Comparison of ENCODE assay signal across 9 cellular contexts in the genomic region with DNA sequence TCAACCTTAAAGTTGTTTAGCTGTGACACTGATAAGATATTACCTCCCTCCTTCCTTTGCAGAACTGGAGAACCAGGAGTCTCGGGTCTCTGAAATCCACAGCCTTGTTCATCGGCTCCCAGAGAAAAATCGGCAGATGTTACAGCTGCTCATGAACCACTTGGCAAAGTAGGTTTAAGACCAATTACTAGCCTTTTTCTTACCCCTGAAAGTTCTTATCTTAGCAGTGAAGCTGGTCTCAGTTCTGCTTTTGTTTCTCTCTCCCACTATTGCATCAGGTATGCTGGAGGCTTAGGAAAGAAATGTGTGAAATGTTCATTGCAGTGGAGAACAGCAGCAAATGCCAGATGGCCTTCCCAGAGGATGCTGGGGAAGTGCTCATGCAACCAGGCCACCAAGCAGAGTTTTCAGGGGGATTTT.
DNase-seq lines count a peak whose midpoint lies in the region; ATAC-seq and TF ChIP-seq lines count a peak whose summit lies in the region.
"Had no signal": no experiment of that assay in that cellular context is flagged by ENCODE, and none has a peak within 500 bp of the region (broad histone marks: within the 10 kb centered on the region; RNA-seq: fewer than 3 reads in every experiment).

No MANE protein-coding gene starts in this region.

- H3K4me3 Mint-ChIP-seq in WTC11, result no peak overlapping the region

- H3K4me3 ChIP-seq in upper lobe of right lung, result no peak overlapping the region

- H3K27ac Mint-ChIP-seq in WTC11, result no peak overlapping the region
- H3K27ac Mint-ChIP-seq: IgD-negative memory B cell had no signal

- H3K9me3 ChIP-seq in upper lobe of right lung, result no peaks in the 10 kb centered on the region

- peaks cover 28% of the 10 kb centered on the region for H3K4me1 ChIP-seq in upper lobe of right lung

- TF ChIP-seq CTCF in upper lobe of right lung (IDR thresholded peaks at IDR 0.05) (no peak), WTC11 (IDR thresholded peaks at IDR 0.05) (no peak)

- POLR2A ChIA-PET in WTC11 (lab: Charles Lee), result no interaction called here

- no peaks in the 10 kb centered on the region for H3K36me3 ChIP-seq in upper lobe of right lung

- H3K36me3 Mint-ChIP-seq in WTC11, result peaks cover 24% of the 10 kb centered on the region

- H3K9me3 Mint-ChIP-seq in WTC11, result no peaks in the 10 kb centered on the region
- H3K9me3 Mint-ChIP-seq: IgD-negative memory B cell had no signal

- no peaks in the 10 kb centered on the region for H3K27me3 Mint-ChIP-seq in WTC11 (ENCODE audit: low read depth)
- H3K27me3 Mint-ChIP-seq: IgD-negative memory B cell had no signal

- ATAC-seq in left ventricle myocardium superior (peak; percentile 9), Right ventricle myocardium inferior (no peak), HG03025 (IDR thresholded peaks at IDR 0.05; ENCODE audit: low FRiP score, unreplicated experiment) (peak; percentile 49), upper lobe of right lung (peak; percentile 52), WTC11 (no peak)

- H3K27ac ChIP-seq in upper lobe of right lung, result no peak overlapping the region

- peaks cover 34% of the 10 kb centered on the region for H3K4me1 Mint-ChIP-seq in WTC11

- CTCF ChIA-PET in WTC11 (lab: Charles Lee), result no interaction called here

- H3K27me3 ChIP-seq in upper lobe of right lung, result no peaks in the 10 kb centered on the region

- DNase-seq in left ventricle myocardium superior (no peak), Right ventricle myocardium inferior (ENCODE audit: missing footprints) (no peak), OCI-M1 (lab: John Stamatoyannopoulos, UW) (peak; percentile 93), upper lobe of right lung (no peak), iPS-NIHi7 (ENCODE audit: extremely low spot score) (no peak), hepatic stellate cell (ENCODE audit: low spot score) (no peak), WTC11 (ENCODE audit: low spot score) (no peak)

- intact Hi-C loops in left ventricle myocardium superior (cut with micrococcal nuclease), result no loop called here
- intact Hi-C loops in Right ventricle myocardium inferior (cut with DNase I), result no loop called here
- intact Hi-C loops in upper lobe of right lung (cut with DNase I), result no loop called here

TF ChIP-seq in WTC11, 78 proteins besides CTCF, POLR2A, EP300 and RAD21:
- TF ChIP-seq, protein P1, sequence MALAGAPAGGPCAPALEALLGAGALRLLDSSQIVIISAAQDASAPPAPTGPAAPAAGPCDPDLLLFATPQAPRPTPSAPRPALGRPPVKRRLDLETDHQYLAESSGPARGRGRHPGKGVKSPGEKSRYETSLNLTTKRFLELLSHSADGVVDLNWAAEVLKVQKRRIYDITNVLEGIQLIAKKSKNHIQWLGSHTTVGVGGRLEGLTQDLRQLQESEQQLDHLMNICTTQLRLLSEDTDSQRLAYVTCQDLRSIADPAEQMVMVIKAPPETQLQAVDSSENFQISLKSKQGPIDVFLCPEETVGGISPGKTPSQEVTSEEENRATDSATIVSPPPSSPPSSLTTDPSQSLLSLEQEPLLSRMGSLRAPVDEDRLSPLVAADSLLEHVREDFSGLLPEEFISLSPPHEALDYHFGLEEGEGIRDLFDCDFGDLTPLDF (CRISPR knock-in tag; IDR thresholded peaks at IDR 0.05), result no peak
- TF ChIP-seq NFE2L1 (CRISPR knock-in tag; IDR thresholded peaks at IDR 0.05) (no peak), ZNF138 (CRISPR knock-in tag; conservative IDR thresholded peaks at IDR 0.05) (no peak), HMGA2 (CRISPR knock-in tag; IDR thresholded peaks at IDR 0.05) (no peak), ZNF219 (CRISPR knock-in tag; IDR thresholded peaks at IDR 0.05; ENCODE audit: borderline replicate concordance) (no peak), ZNF423 (CRISPR knock-in tag; IDR thresholded peaks at IDR 0.05) (no peak), TEAD1 (CRISPR knock-in tag; IDR thresholded peaks at IDR 0.05) (no peak), FOXK1 (CRISPR knock-in tag; IDR thresholded peaks at IDR 0.05) (no peak), ZNF671 (CRISPR knock-in tag; IDR thresholded peaks at IDR 0.05) (no peak), GABPB1 (CRISPR knock-in tag; IDR thresholded peaks at IDR 0.05) (no peak), GRHL2 (CRISPR knock-in tag; IDR thresholded peaks at IDR 0.05; ENCODE audit: insufficient replicate concordance, severe bottlenecking) (no peak), ZNF121 (CRISPR knock-in tag; IDR thresholded peaks at IDR 0.05) (no peak)
- TF ChIP-seq, protein P2, sequence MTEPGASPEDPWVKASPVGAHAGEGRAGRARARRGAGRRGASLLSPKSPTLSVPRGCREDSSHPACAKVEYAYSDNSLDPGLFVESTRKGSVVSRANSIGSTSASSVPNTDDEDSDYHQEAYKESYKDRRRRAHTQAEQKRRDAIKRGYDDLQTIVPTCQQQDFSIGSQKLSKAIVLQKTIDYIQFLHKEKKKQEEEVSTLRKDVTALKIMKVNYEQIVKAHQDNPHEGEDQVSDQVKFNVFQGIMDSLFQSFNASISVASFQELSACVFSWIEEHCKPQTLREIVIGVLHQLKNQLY (CRISPR knock-in tag; IDR thresholded peaks at IDR 0.05), result no peak
- TF ChIP-seq, protein P3, sequence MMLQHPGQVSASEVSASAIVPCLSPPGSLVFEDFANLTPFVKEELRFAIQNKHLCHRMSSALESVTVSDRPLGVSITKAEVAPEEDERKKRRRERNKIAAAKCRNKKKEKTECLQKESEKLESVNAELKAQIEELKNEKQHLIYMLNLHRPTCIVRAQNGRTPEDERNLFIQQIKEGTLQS (CRISPR knock-in tag; conservative IDR thresholded peaks at IDR 0.05), result no peak
- TF ChIP-seq, protein P4, sequence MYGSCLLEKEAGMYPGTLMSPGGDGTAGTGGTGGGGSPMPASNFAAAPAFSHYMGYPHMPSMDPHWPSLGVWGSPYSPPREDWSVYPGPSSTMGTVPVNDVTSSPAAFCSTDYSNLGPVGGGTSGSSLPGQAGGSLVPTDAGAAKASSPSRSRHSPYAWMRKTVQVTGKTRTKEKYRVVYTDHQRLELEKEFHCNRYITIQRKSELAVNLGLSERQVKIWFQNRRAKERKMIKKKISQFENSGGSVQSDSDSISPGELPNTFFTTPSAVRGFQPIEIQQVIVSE (CRISPR knock-in tag; IDR thresholded peaks at IDR 0.05; ENCODE audit: borderline replicate concordance), result no peak
- TF ChIP-seq, protein P5, sequence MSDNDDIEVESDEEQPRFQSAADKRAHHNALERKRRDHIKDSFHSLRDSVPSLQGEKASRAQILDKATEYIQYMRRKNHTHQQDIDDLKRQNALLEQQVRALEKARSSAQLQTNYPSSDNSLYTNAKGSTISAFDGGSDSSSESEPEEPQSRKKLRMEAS (CRISPR knock-in tag; IDR thresholded peaks at IDR 0.05), result no peak
- TF ChIP-seq, protein P6, sequence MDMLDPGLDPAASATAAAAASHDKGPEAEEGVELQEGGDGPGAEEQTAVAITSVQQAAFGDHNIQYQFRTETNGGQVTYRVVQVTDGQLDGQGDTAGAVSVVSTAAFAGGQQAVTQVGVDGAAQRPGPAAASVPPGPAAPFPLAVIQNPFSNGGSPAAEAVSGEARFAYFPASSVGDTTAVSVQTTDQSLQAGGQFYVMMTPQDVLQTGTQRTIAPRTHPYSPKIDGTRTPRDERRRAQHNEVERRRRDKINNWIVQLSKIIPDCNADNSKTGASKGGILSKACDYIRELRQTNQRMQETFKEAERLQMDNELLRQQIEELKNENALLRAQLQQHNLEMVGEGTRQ (CRISPR knock-in tag; IDR thresholded peaks at IDR 0.05), result no peak
- TF ChIP-seq, protein P7, sequence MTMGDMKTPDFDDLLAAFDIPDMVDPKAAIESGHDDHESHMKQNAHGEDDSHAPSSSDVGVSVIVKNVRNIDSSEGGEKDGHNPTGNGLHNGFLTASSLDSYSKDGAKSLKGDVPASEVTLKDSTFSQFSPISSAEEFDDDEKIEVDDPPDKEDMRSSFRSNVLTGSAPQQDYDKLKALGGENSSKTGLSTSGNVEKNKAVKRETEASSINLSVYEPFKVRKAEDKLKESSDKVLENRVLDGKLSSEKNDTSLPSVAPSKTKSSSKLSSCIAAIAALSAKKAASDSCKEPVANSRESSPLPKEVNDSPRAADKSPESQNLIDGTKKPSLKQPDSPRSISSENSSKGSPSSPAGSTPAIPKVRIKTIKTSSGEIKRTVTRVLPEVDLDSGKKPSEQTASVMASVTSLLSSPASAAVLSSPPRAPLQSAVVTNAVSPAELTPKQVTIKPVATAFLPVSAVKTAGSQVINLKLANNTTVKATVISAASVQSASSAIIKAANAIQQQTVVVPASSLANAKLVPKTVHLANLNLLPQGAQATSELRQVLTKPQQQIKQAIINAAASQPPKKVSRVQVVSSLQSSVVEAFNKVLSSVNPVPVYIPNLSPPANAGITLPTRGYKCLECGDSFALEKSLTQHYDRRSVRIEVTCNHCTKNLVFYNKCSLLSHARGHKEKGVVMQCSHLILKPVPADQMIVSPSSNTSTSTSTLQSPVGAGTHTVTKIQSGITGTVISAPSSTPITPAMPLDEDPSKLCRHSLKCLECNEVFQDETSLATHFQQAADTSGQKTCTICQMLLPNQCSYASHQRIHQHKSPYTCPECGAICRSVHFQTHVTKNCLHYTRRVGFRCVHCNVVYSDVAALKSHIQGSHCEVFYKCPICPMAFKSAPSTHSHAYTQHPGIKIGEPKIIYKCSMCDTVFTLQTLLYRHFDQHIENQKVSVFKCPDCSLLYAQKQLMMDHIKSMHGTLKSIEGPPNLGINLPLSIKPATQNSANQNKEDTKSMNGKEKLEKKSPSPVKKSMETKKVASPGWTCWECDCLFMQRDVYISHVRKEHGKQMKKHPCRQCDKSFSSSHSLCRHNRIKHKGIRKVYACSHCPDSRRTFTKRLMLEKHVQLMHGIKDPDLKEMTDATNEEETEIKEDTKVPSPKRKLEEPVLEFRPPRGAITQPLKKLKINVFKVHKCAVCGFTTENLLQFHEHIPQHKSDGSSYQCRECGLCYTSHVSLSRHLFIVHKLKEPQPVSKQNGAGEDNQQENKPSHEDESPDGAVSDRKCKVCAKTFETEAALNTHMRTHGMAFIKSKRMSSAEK (CRISPR knock-in tag; IDR thresholded peaks at IDR 0.05; ENCODE audit: borderline replicate concordance), result no peak
- TF ChIP-seq, protein P8, sequence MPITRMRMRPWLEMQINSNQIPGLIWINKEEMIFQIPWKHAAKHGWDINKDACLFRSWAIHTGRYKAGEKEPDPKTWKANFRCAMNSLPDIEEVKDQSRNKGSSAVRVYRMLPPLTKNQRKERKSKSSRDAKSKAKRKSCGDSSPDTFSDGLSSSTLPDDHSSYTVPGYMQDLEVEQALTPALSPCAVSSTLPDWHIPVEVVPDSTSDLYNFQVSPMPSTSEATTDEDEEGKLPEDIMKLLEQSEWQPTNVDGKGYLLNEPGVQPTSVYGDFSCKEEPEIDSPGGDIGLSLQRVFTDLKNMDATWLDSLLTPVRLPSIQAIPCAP (CRISPR knock-in tag; IDR thresholded peaks at IDR 0.05), result no peak
TF ChIP-seq in WTC11: peak in this region for 0.

Comparison
In these comparisons a context has a peak if more than half of its experiments do, and no peak if none do; other contexts are left out.
1. ATAC-seq: peak in left ventricle myocardium superior (single experiment), HG03025 (single experiment) and upper lobe of right lung (single experiment); none in Right ventricle myocardium inferior (single experiment) and WTC11 (single experiment).